1 cellular context compared by ENCODE assay signal in the genomic region with DNA sequence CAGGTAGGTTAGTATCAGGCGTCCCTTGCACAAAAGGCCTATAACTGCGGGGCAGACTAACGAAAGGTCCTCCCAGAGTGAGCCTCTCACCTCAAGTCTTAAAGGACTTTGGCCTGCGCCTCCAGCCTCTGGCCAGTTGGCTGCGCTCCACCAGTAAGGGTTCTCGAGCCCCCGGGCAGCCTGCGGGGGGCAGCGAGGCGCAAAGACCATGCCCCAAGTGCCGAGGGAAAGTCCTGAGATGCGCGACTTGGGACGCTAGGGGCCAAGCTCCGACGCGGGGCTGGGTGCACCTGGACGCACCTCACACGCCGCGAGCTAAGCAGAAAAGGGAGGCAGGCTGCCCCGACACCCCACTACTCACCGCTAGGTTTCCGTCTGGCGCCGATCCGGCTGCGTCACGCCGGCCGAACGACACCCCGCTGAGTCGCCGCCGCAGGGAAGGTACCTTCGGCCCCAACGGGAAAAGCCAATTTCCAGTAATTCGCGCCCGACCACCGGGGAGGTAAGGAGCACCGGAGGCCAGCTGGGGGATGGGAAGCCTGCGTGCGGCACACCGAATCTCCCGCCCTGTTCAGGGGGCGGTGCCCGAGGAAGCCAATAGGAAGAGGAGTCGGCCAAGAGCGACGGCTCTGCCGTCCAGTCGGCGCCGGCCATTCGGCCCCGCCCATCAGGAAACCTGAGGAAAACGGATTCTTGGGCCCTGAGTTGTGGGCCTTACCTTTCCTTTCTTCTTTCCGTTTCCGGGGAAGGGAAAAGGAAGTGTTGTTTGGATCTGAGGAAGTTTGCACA.
TF ChIP-seq lines count a peak whose summit lies in the region.

Gene ORC2, minus strand, starts transcription at position 532 of the 789 bp plus-strand sequence. CDS start 5,537 bp downstream, outside the sequence.

TF ChIP-seq in GM12878, 131 proteins besides CTCF, POLR2A, EP300 and RAD21 (continued from another document and continues in another):
- TF ChIP-seq JUND (IDR thresholded peaks at IDR 0.05; ENCODE audit: low read depth, low read length) (0 out of 2 replicates have a peak, but pooled peaks have one; percentile 34), LARP7 (IDR thresholded peaks at IDR 0.05) (peak; percentile 92), ESRRA (IDR thresholded peaks at IDR 0.05; ENCODE audit: low read length) (no peak), SPI1 (IDR thresholded peaks at IDR 0.05; ENCODE audit: borderline replicate concordance, insufficient read depth, low read depth, low read length) (no peak), ETV6 (conservative IDR thresholded peaks at IDR 0.05 in 1 of 2, IDR thresholded peaks at IDR 0.05 in 1 of 2; ENCODE audit: borderline replicate concordance in 1 of 2, low read depth in 1 of 2) (peak in 1 of 2 experiments; percentile 93; a peak in 2 of 4 replicates), CHD2 (IDR thresholded peaks at IDR 0.05; ENCODE audit: borderline replicate concordance, low read depth, low read length) (peak; percentile 96), SREBF1 (IDR thresholded peaks at IDR 0.05; ENCODE audit: low read length) (no peak), YBX1 (IDR thresholded peaks at IDR 0.05) (no peak), ZSCAN29 (IDR thresholded peaks at IDR 0.05) (no peak), TCF7 (IDR thresholded peaks at IDR 0.05; ENCODE audit: borderline replicate concordance) (no peak), E4F1 (IDR thresholded peaks at IDR 0.05; ENCODE audit: borderline replicate concordance, partially characterized antibody) (peak; percentile 48), SMAD5 (IDR thresholded peaks at IDR 0.05; ENCODE audit: low read depth) (peak; percentile 50; the same call in 1 of the 2 replicates), ZNF622 (IDR thresholded peaks at IDR 0.05) (no peak), ZNF217 (IDR thresholded peaks at IDR 0.05) (peak; percentile 52; the same call in 1 of the 2 replicates), ATF7 (IDR thresholded peaks at IDR 0.05; ENCODE audit: low read depth) (peak; percentile 65), ZNF24 (IDR thresholded peaks at IDR 0.05) (0 out of 2 replicates have a peak, but pooled peaks have one; percentile 4), NFYA (IDR thresholded peaks at IDR 0.05; ENCODE audit: borderline replicate concordance, low read depth, low read length) (peak; percentile 88), NFIC (IDR thresholded peaks at IDR 0.05; ENCODE audit: low read depth, low read length) (no peak), KLF5 (IDR thresholded peaks at IDR 0.05; ENCODE audit: partially characterized antibody) (no peak), POU2F2 (IDR thresholded peaks at IDR 0.05; ENCODE audit: borderline replicate concordance, low read depth, low read length) (no peak; the same call in 2 of the 3 replicates), NR2F1 (conservative IDR thresholded peaks at IDR 0.05) (peak; percentile 54), USF2 (IDR thresholded peaks at IDR 0.05; ENCODE audit: borderline replicate concordance, low read depth, low read length) (no peak), KAT2A (conservative IDR thresholded peaks at IDR 0.05; ENCODE audit: control insufficient read depth, low read depth, low read length) (no peak), EGR1 (IDR thresholded peaks at IDR 0.05; ENCODE audit: borderline replicate concordance in 1 of 2, low read depth in 2 of 2, low read length in 2 of 2) (0 out of 3 replicates have a peak, but pooled peaks of 1 of the 2 experiments have one; percentile 10), IKZF2 (IDR thresholded peaks at IDR 0.05) (peak; percentile 82 to 88), POLR2AphosphoS2 (IDR thresholded peaks at IDR 0.05; ENCODE audit: low read depth, low read length) (no peak), MEF2B (IDR thresholded peaks at IDR 0.05; ENCODE audit: partially characterized antibody, poor library complexity, severe bottlenecking) (peak; percentile 50), PAX5 (IDR thresholded peaks at IDR 0.05; ENCODE audit: borderline replicate concordance, low read depth, low read length) (peak; percentile 86), MLLT1 (IDR thresholded peaks at IDR 0.05) (peak; percentile 68), SRF (IDR thresholded peaks at IDR 0.05; ENCODE audit: low read depth in 2 of 2, low read length in 2 of 2) (no peak), GATAD2B (conservative IDR thresholded peaks at IDR 0.05; ENCODE audit: low read depth) (peak; percentile 78), NFXL1 (IDR thresholded peaks at IDR 0.05; ENCODE audit: borderline replicate concordance) (no peak), TBL1XR1 (IDR thresholded peaks at IDR 0.05; ENCODE audit: low read depth, low read length) (no peak), IKZF1 (conservative IDR thresholded peaks at IDR 0.05) (peak; percentile 96), NR2C2 (IDR thresholded peaks at IDR 0.05; ENCODE audit: borderline replicate concordance, control insufficient read depth, insufficient read length, low read depth) (no peak), PBX3 (IDR thresholded peaks at IDR 0.05; ENCODE audit: insufficient replicate concordance, low read depth, low read length) (peak; percentile 100)
- TF ChIP-seq, protein P1, sequence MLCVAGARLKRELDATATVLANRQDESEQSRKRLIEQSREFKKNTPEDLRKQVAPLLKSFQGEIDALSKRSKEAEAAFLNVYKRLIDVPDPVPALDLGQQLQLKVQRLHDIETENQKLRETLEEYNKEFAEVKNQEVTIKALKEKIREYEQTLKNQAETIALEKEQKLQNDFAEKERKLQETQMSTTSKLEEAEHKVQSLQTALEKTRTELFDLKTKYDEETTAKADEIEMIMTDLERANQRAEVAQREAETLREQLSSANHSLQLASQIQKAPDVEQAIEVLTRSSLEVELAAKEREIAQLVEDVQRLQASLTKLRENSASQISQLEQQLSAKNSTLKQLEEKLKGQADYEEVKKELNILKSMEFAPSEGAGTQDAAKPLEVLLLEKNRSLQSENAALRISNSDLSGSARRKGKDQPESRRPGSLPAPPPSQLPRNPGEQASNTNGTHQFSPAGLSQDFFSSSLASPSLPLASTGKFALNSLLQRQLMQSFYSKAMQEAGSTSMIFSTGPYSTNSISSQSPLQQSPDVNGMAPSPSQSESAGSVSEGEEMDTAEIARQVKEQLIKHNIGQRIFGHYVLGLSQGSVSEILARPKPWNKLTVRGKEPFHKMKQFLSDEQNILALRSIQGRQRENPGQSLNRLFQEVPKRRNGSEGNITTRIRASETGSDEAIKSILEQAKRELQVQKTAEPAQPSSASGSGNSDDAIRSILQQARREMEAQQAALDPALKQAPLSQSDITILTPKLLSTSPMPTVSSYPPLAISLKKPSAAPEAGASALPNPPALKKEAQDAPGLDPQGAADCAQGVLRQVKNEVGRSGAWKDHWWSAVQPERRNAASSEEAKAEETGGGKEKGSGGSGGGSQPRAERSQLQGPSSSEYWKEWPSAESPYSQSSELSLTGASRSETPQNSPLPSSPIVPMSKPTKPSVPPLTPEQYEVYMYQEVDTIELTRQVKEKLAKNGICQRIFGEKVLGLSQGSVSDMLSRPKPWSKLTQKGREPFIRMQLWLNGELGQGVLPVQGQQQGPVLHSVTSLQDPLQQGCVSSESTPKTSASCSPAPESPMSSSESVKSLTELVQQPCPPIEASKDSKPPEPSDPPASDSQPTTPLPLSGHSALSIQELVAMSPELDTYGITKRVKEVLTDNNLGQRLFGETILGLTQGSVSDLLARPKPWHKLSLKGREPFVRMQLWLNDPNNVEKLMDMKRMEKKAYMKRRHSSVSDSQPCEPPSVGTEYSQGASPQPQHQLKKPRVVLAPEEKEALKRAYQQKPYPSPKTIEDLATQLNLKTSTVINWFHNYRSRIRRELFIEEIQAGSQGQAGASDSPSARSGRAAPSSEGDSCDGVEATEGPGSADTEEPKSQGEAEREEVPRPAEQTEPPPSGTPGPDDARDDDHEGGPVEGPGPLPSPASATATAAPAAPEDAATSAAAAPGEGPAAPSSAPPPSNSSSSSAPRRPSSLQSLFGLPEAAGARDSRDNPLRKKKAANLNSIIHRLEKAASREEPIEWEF (IDR thresholded peaks at IDR 0.05; ENCODE audit: insufficient replicate concordance, low read depth, low read length), result peak; percentile 17
- TF ChIP-seq, protein P2, sequence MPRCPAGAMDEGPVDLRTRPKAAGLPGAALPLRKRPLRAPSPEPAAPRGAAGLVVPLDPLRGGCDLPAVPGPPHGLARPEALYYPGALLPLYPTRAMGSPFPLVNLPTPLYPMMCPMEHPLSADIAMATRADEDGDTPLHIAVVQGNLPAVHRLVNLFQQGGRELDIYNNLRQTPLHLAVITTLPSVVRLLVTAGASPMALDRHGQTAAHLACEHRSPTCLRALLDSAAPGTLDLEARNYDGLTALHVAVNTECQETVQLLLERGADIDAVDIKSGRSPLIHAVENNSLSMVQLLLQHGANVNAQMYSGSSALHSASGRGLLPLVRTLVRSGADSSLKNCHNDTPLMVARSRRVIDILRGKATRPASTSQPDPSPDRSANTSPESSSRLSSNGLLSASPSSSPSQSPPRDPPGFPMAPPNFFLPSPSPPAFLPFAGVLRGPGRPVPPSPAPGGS (IDR thresholded peaks at IDR 0.05; ENCODE audit: borderline replicate concordance, insufficient read depth, low read depth, low read length, poor library complexity, severe bottlenecking), result no peak
- TF ChIP-seq, protein P3, sequence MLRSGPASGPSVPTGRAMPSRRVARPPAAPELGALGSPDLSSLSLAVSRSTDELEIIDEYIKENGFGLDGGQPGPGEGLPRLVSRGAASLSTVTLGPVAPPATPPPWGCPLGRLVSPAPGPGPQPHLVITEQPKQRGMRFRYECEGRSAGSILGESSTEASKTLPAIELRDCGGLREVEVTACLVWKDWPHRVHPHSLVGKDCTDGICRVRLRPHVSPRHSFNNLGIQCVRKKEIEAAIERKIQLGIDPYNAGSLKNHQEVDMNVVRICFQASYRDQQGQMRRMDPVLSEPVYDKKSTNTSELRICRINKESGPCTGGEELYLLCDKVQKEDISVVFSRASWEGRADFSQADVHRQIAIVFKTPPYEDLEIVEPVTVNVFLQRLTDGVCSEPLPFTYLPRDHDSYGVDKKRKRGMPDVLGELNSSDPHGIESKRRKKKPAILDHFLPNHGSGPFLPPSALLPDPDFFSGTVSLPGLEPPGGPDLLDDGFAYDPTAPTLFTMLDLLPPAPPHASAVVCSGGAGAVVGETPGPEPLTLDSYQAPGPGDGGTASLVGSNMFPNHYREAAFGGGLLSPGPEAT (IDR thresholded peaks at IDR 0.05; ENCODE audit: low read depth), result peak; percentile 57
- TF ChIP-seq, protein P4, sequence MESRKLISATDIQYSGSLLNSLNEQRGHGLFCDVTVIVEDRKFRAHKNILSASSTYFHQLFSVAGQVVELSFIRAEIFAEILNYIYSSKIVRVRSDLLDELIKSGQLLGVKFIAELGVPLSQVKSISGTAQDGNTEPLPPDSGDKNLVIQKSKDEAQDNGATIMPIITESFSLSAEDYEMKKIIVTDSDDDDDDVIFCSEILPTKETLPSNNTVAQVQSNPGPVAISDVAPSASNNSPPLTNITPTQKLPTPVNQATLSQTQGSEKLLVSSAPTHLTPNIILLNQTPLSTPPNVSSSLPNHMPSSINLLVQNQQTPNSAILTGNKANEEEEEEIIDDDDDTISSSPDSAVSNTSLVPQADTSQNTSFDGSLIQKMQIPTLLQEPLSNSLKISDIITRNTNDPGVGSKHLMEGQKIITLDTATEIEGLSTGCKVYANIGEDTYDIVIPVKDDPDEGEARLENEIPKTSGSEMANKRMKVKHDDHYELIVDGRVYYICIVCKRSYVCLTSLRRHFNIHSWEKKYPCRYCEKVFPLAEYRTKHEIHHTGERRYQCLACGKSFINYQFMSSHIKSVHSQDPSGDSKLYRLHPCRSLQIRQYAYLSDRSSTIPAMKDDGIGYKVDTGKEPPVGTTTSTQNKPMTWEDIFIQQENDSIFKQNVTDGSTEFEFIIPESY (IDR thresholded peaks at IDR 0.05), result no peak; the same call in 1 of the 2 replicates
